ENCODE assay signal across 8 cellular contexts in the genomic region with DNA sequence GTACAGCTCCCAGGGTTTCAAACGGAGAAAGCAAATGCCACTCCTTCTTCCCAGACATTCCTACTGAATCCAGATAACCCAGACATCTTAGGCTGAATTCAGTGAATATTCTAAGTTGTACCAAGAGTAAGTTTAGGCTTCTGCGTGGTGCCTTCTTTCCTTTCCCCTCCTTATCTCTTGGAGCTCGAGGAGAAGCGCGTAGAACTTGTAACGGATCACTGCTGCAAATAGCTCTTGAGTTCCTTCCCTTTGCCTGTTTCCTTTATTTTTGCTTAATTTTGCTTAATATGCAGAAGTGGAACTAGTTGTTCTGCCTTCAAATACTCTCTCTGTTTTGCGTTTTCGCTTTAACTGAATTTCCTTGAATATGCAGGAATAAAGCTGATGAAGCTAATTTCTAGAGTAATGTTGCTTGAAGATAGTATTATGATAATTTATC. TPM values are rescaled to one million over a fixed set of nuclear protein-coding genes. Genes with fewer than 3 reads are reported as not detected.
DNase-seq lines count a peak whose midpoint lies in the region; ATAC-seq and TF ChIP-seq lines count a peak whose summit lies in the region.

No MANE protein-coding gene starts in this region.

- H3K27ac ChIP-seq in BLaER1 = peak overlapping the region; percentile 73

- H3K27me3 ChIP-seq in BLaER1 = no peaks in the 10 kb centered on the region

- H3K4me2 ChIP-seq in BLaER1 = peak overlapping the region; percentile 90

- H3K36me3 Mint-ChIP-seq in activated naive CD8-positive, alpha-beta T cell = peaks cover 4% of the 10 kb centered on the region

- no peak for TF ChIP-seq CTCF in GM13977 (IDR thresholded peaks at IDR 0.05; ENCODE audit: extremely low read depth, insufficient read depth, missing control alignments)

- no peaks in the 10 kb centered on the region for H3K36me3 ChIP-seq in BLaER1

- H4K20me1 ChIP-seq in BLaER1 = peaks cover 22% of the 10 kb centered on the region; the same call in 1 of the 2 replicates

- peaks cover 43% of the 10 kb centered on the region for H3K4me1 Mint-ChIP-seq in activated naive CD8-positive, alpha-beta T cell (ENCODE audit: low read depth)
- peaks cover 43% of the 10 kb centered on the region for H3K4me1 Mint-ChIP-seq in stimulated activated naive CD8-positive, alpha-beta T cell treated with anti-CD3 and anti-CD28 coated beads, Interleukin-15, amount 100 ng/mL, for 72 hours

- no peaks in the 10 kb centered on the region for H3K9me3 Mint-ChIP-seq in activated naive CD8-positive, alpha-beta T cell (ENCODE audit: low read depth)
- H3K9me3 Mint-ChIP-seq in stimulated activated naive CD8-positive, alpha-beta T cell treated with anti-CD3 and anti-CD28 coated beads, Interleukin-15, amount 100 ng/mL, for 72 hours = no peaks in the 10 kb centered on the region

- in situ Hi-C loops in GM13977 (cut with MboI; ENCODE audit: low pct_unique_long_range_greater_than_20kb, low sequenced_read_pairs, unreplicated experiment) = no loop called here

- peak overlapping the region; percentile 95 for H3K4me3 Mint-ChIP-seq in activated naive CD8-positive, alpha-beta T cell
- peak overlapping the region; percentile 83 to 92 for H3K4me3 Mint-ChIP-seq in stimulated activated naive CD8-positive, alpha-beta T cell treated with anti-CD3 and anti-CD28 coated beads, Interleukin-15, amount 100 ng/mL, for 72 hours

- no peak for ATAC-seq in stimulated activated naive CD8-positive, alpha-beta T cell treated with anti-CD3 and anti-CD28 coated beads, Interleukin-15, amount 100 ng/mL, for 72 hours

- no peaks in the 10 kb centered on the region for H3K27me3 Mint-ChIP-seq in activated naive CD8-positive, alpha-beta T cell
- H3K27me3 Mint-ChIP-seq in stimulated activated naive CD8-positive, alpha-beta T cell treated with anti-CD3 and anti-CD28 coated beads, Interleukin-15, amount 100 ng/mL, for 72 hours = no peaks in the 10 kb centered on the region

- peak overlapping the region; percentile 95 for H3K4me3 ChIP-seq in BLaER1
- peak overlapping the region; percentile 82 for H3K4me3 ChIP-seq in Jurkat, Clone E6-1 (ENCODE audit: low read length)

- no peak for DNase-seq in Jurkat, Clone E6-1 (ENCODE audit: low read depth, low spot score)
- DNase-seq in inferior parietal cortex (ENCODE audit: extremely low spot score) (peak; percentile 60), GM13977 (ENCODE audit: low spot score) (no peak), NCI-H2081 (lab: John Stamatoyannopoulos, UW) (no peak)
- no peak for DNase-seq in stimulated activated naive CD8-positive, alpha-beta T cell treated with anti-CD3 and anti-CD28 coated beads, Interleukin-15, amount 100 ng/mL, for 72 hours
- no peak for DNase-seq in stimulated activated CD4-positive, alpha-beta T cell treated with anti-CD3 and anti-CD28 coated beads, Interleukin-4, amount 100 ng/mL, for 1 hour

- H3K9me3 ChIP-seq in BLaER1 = no peaks in the 10 kb centered on the region

- peak overlapping the region; percentile 83 for H3K9ac ChIP-seq in BLaER1

- H3K27ac Mint-ChIP-seq in activated naive CD8-positive, alpha-beta T cell = peak overlapping the region; percentile 81
- peak overlapping the region in 1 of 2 donors; percentile 74 for H3K27ac Mint-ChIP-seq in stimulated activated naive CD8-positive, alpha-beta T cell treated with anti-CD3 and anti-CD28 coated beads, Interleukin-15, amount 100 ng/mL, for 72 hours

- peaks cover 17% of the 10 kb centered on the region for H3K4me1 ChIP-seq in BLaER1

RNA-seq across cellular contexts. Expression of a gene that starts 1.0 kb away (rescaled TPM):
- polyA plus RNA-seq in Jurkat, Clone E6-1 (2012; ENCODE audit: insufficient read depth, insufficient read length) = 10.6 TPM
